21 cellular contexts compared by ENCODE assay signal in genomic region chr10:91295346-91295745, GRCh38.
"Had no signal": no experiment of that assay in that cellular context is flagged by ENCODE, and none has a peak within 500 bp of the region (broad histone marks: within the 10 kb centered on the region; RNA-seq: fewer than 3 reads in every experiment).

No MANE protein-coding gene starts in this region.

- H3K36me3 ChIP-seq: MG63 had no signal

- H3K4me3 ChIP-seq: MG63 had no signal

- DNase-seq: Karpas-422, KG1, MG63, NCI-H1092, NCI-H1105 treated with DMSO at 0.1 percent for 48 hours, NCI-H1417 treated with DMSO at 0.1 percent for 48 hours, NCI-H1694 treated with DMSO at 0.1 percent for 48 hours, NCI-H2029, NCI-H2081 treated with DMSO at 0.1 percent for 48 hours, NCI-H2171, NCI-H226, NCI-H446, NCI-H510A, NCI-H524 treated with DMSO at 0.1 percent for 48 hours, NCI-H69, NCI-H774, SHP77, T-helper 1 cell had no signal

- ATAC-seq: SK-N-SH treated with all-trans-retinoic acid at 6 μM for 48 hours had no signal

- FAIRE-seq: RCC 7860 had no signal

- H3K27ac ChIP-seq: RWPE1 had no signal

- H3K27me3 ChIP-seq: MG63 had no signal

- H3K9me3 ChIP-seq: MG63 had no signal
